Comparison of ENCODE assay signal across 29 cellular contexts in genomic region chr19:33418461-33418860, GRCh38.
"Had no signal": no experiment of that assay in that cellular context is flagged by ENCODE, and none has a peak within 500 bp of the region (broad histone marks: within the 10 kb centered on the region; RNA-seq: fewer than 3 reads in every experiment).

No MANE protein-coding gene starts in this region.

- H3K36me3 ChIP-seq: heart left ventricle, lower lobe of right lung, neural progenitor cell, neutrophil, ovary, suprapubic skin, thoracic aorta, tibial artery, uterus had no signal

- ATAC-seq: heart left ventricle; lower lobe of right lung; natural killer cell; right cardiac atrium; sciatic nerve; stimulated activated effector memory CD8-positive, alpha-beta T cell treated with anti-CD3 and anti-CD28 coated beads, Interleukin-12 subunit alpha, Interleukin-12 subunit beta, amount 100 ng/mL, for 72 hours had no signal

- H3K4me3 Mint-ChIP-seq: mesothelial cell of epicardium; naive B cell; natural killer cell; nephron progenitor cell; neural progenitor cell; stimulated activated effector memory CD8-positive, alpha-beta T cell treated with anti-CD3 and anti-CD28 coated beads, Interleukin-12 subunit alpha, Interleukin-12 subunit beta, amount 100 ng/mL, for 72 hours; stimulated activated naive CD8-positive, alpha-beta T cell treated with anti-CD3 and anti-CD28 coated beads, Interleukin-15, Interleukin-2, amounts not matched to agents 100 ng/mL and 50 ng/mL, for 24 hours had no signal

- H3K27me3 ChIP-seq: heart left ventricle, hepatocyte, neural progenitor cell, neutrophil, ovary, suprapubic skin, tibial artery, uterus had no signal

- H3K27ac ChIP-seq: heart left ventricle, hepatocyte, lower lobe of right lung, neural progenitor cell, neutrophil, ovary, skin epidermis, suprapubic skin, thoracic aorta, tibial artery, uterus had no signal

- H3K9ac ChIP-seq: neural progenitor cell had no signal

- H3K27me3 Mint-ChIP-seq: naive B cell; progenitor cell of endocrine pancreas; stimulated activated naive CD8-positive, alpha-beta T cell treated with anti-CD3 and anti-CD28 coated beads, Interleukin-15, Interleukin-2, amounts not matched to agents 100 ng/mL and 50 ng/mL, for 24 hours had no signal

- H3K4me2 ChIP-seq: hepatocyte, neural progenitor cell had no signal

- H3K4me1 ChIP-seq: lower lobe of right lung had no signal

- H3K9me3 Mint-ChIP-seq: mesothelial cell of epicardium; naive B cell; natural killer cell; nephron progenitor cell; neural progenitor cell; stimulated activated effector memory CD8-positive, alpha-beta T cell treated with anti-CD3 and anti-CD28 coated beads, Interleukin-12 subunit alpha, Interleukin-12 subunit beta, amount 100 ng/mL, for 72 hours; stimulated activated naive CD8-positive, alpha-beta T cell treated with anti-CD3 and anti-CD28 coated beads, Interleukin-15, Interleukin-2, amounts not matched to agents 100 ng/mL and 50 ng/mL, for 24 hours had no signal

- H2AFZ ChIP-seq: hepatocyte, neural progenitor cell had no signal

- H3K36me3 Mint-ChIP-seq: mesothelial cell of epicardium; naive B cell; natural killer cell; neural progenitor cell; stimulated activated effector memory CD8-positive, alpha-beta T cell treated with anti-CD3 and anti-CD28 coated beads, Interleukin-12 subunit alpha, Interleukin-12 subunit beta, amount 100 ng/mL, for 72 hours had no signal

- H3K4me3 ChIP-seq: heart left ventricle, hepatocyte, lower lobe of right lung, neural progenitor cell, ovary, skin epidermis, suprapubic skin, thoracic aorta, tibial artery, uterus had no signal

- H3K27ac Mint-ChIP-seq: mesothelial cell of epicardium; natural killer cell; nephron progenitor cell; neural progenitor cell; progenitor cell of endocrine pancreas; stimulated activated effector memory CD8-positive, alpha-beta T cell treated with anti-CD3 and anti-CD28 coated beads, Interleukin-12 subunit alpha, Interleukin-12 subunit beta, amount 100 ng/mL, for 72 hours; stimulated activated naive CD8-positive, alpha-beta T cell treated with anti-CD3 and anti-CD28 coated beads, Interleukin-15, Interleukin-2, amounts not matched to agents 100 ng/mL and 50 ng/mL, for 24 hours had no signal

- DNase-seq: lower lobe of right lung; mammary epithelial cell; mesendoderm; naive B cell; natural killer cell; nephron progenitor cell; occipital lobe; ovary; stimulated activated CD4-positive, alpha-beta T cell treated with anti-CD3 and anti-CD28 coated beads, Interleukin-12 subunit alpha, Interleukin-12 subunit beta, amount 100 ng/mL, for 4 hours; stimulated activated CD4-positive, alpha-beta T cell treated with anti-CD3 and anti-CD28 coated beads, Interleukin-15, amount 100 ng/mL, for 24 hours; stimulated activated CD4-positive, alpha-beta T cell treated with anti-CD3 and anti-CD28 coated beads, Interleukin-2, amount 100 ng/mL, for 24 hours; stimulated activated CD4-positive, alpha-beta T cell treated with anti-CD3 and anti-CD28 coated beads, Interleukin-4, amount 100 ng/mL, for 24 hours; stimulated activated naive CD4-positive, alpha-beta T cell; tibial artery; trophoblast cell; uterus had no signal

- H3K79me2 ChIP-seq: hepatocyte had no signal

- H3K9me3 ChIP-seq: heart left ventricle, lower lobe of right lung, neutrophil, ovary, suprapubic skin, thoracic aorta, tibial artery, uterus had no signal
